In genomic region chr7:34501161-34501560, GRCh38 we compare ENCODE assay signal across 27 cellular contexts.
"Had no signal": no experiment of that assay in that cellular context is flagged by ENCODE, and none has a peak within 500 bp of the region (broad histone marks: within the 10 kb centered on the region; RNA-seq: fewer than 3 reads in every experiment).

No MANE protein-coding gene starts in this region.

- H3K9me3 ChIP-seq: colonic mucosa, gastroesophageal sphincter, heart left ventricle, mucosa of descending colon, thoracic aorta, tibial nerve, upper lobe of left lung had no signal

- H3K27me3 ChIP-seq: colonic mucosa, foreskin keratinocyte, gastroesophageal sphincter, heart left ventricle, hepatocyte, left lung, neural progenitor cell, spleen, tibial nerve, upper lobe of left lung had no signal

- ATAC-seq: esophagus mucosa; foreskin keratinocyte; gastroesophageal sphincter; heart left ventricle; left cardiac atrium; left lung; mucosa of descending colon; natural killer cell treated with Interleukin-12 subunit alpha and Interleukin-12 subunit beta and Interleukin-15 and Interleukin-18, amount 100 ng/mL, for 72 hours; right cardiac atrium; stimulated activated memory B cell treated with anti-CD40 and anti-IgM and Interleukin-4, amounts not matched to agents 10 μg/mL and 1 μg/mL and 100 μg/mL, for 72 hours; stimulated activated naive CD8-positive, alpha-beta T cell treated with anti-CD3 and anti-CD28 coated beads, Interleukin-15, Interleukin-2, amounts not matched to agents 100 U/mL and 50 U/mL, for 24 hours had no signal

- H3K4me1 ChIP-seq: colonic mucosa, foreskin keratinocyte, heart left ventricle, left lung, parathyroid adenoma, spleen, tibial nerve, upper lobe of left lung had no signal

- H3K27ac ChIP-seq: colonic mucosa, epithelial cell of prostate, foreskin keratinocyte, gastroesophageal sphincter, heart left ventricle, hepatocyte, left lung, neural progenitor cell, parathyroid adenoma, skin epidermis, spleen, thoracic aorta, tibial nerve, upper lobe of left lung had no signal

- DNase-seq: colonic mucosa; effector CD8-positive, alpha-beta T cell; endodermal cell; foreskin keratinocyte; heart left ventricle; left cardiac atrium; left lung; mesenchymal stem cell; mucosa of descending colon; naive B cell; right cardiac atrium; spleen; stimulated activated CD4-positive, alpha-beta T cell treated with anti-CD3 and anti-CD28 coated beads, Interleukin-4, amount 100 ng/mL, for 4 hours; stimulated activated naive CD8-positive, alpha-beta T cell treated with anti-CD3 and anti-CD28 coated beads, Interleukin-15, Interleukin-2, amounts not matched to agents 100 U/mL and 50 U/mL, for 24 hours; substantia nigra; upper lobe of left lung had no signal

- H3K4me3 ChIP-seq: colonic mucosa, gastroesophageal sphincter, heart left ventricle, hepatocyte, left lung, mucosa of descending colon, neural progenitor cell, skin epidermis, spleen, thoracic aorta, tibial nerve, upper lobe of left lung had no signal

- H3K36me3 ChIP-seq: colonic mucosa, gastroesophageal sphincter, heart left ventricle, left lung, neural progenitor cell, spleen, thoracic aorta, tibial nerve, upper lobe of left lung had no signal
